Comparison of ENCODE assay signal across 15 cellular contexts in genomic region chr7:43481905-43482678, GRCh38.
A peak's percentile ranks its signal among the peaks of the same experiment; 100 is the strongest.
DNase-seq lines count a peak whose midpoint lies in the region; ATAC-seq, FAIRE-seq and TF ChIP-seq lines count a peak whose summit lies in the region.
"Had no signal": no experiment of that assay in that cellular context is flagged by ENCODE, and none has a peak within 500 bp of the region (broad histone marks: within the 10 kb centered on the region; RNA-seq: fewer than 3 reads in every experiment).

No MANE protein-coding gene starts in this region.

- FAIRE-seq in astrocyte (lab: Jason Lieb, UNC): no peak

- DNase-seq in NCI-H2171 treated with DMSO at 0.1 percent for 48 hours (lab: John Stamatoyannopoulos, UW): peak; percentile 33
- no peak for DNase-seq in NCI-H2171 (lab: John Stamatoyannopoulos, UW)
- peak; percentile 83 for DNase-seq in astrocyte (ENCODE audit: low read depth)
- DNase-seq in inferior parietal cortex (ENCODE audit: extremely low spot score): peak; percentile 50
- DNase-seq in smooth muscle cell (lab: John Stamatoyannopoulos, UW; ENCODE audit: unreplicated experiment): no peak
- DNase-seq in DMS153 treated with DMSO at 0.1 percent for 48 hours (lab: John Stamatoyannopoulos, UW; ENCODE audit: unreplicated experiment): no peak
- DNase-seq: colonic mucosa, NCI-H1092, NCI-H510A, T-cell had no signal

- H3K27ac Mint-ChIP-seq in astrocyte (ENCODE audit: unreplicated experiment): peak overlapping the region; percentile 17
- H3K27ac Mint-ChIP-seq: activated naive CD4-positive, alpha-beta T cell treated with anti-CD3 and anti-CD28 coated beads, Interleukin-2, amount 50 U/mL, for 72 hours; T-cell had no signal

- H3K4me3 Mint-ChIP-seq in astrocyte (ENCODE audit: unreplicated experiment): peak overlapping the region; percentile 65
- H3K4me3 Mint-ChIP-seq: T-cell had no signal

- H3K9me3 ChIP-seq in astrocyte (ENCODE audit: insufficient read depth, low read depth, low read length) (no peaks in the 10 kb centered on the region), smooth muscle cell (replicated peaks; ENCODE audit: low read depth) (no peaks in the 10 kb centered on the region)
- H3K9me3 ChIP-seq: colonic mucosa had no signal

- H2AFZ ChIP-seq in astrocyte (ENCODE audit: low read depth, low read length) (no peak overlapping the region), smooth muscle cell (ENCODE audit: low read depth) (no peak overlapping the region)
- H2AFZ ChIP-seq: parathyroid adenoma had no signal

- H3K4me3 ChIP-seq in astrocyte (ENCODE audit: insufficient read depth, low read depth, low read length) (no peak overlapping the region), smooth muscle cell (no peak overlapping the region)
- H3K4me3 ChIP-seq: colonic mucosa had no signal

- H3K27me3 ChIP-seq in astrocyte (ENCODE audit: insufficient read depth, low read length) (peaks cover 4% of the 10 kb centered on the region), smooth muscle cell (ENCODE audit: low read depth) (no peaks in the 10 kb centered on the region)
- H3K27me3 ChIP-seq: colonic mucosa had no signal

- H3K9ac ChIP-seq in astrocyte (ENCODE audit: low read length): no peak overlapping the region
- H3K9ac ChIP-seq in smooth muscle cell (ENCODE audit: low read depth): no peak overlapping the region
- H3K9ac ChIP-seq: parathyroid adenoma had no signal

- peaks cover 3% of the 10 kb centered on the region for H3K9me3 Mint-ChIP-seq in astrocyte (ENCODE audit: unreplicated experiment)
- H3K9me3 Mint-ChIP-seq: activated naive CD4-positive, alpha-beta T cell treated with anti-CD3 and anti-CD28 coated beads, Interleukin-2, amount 50 U/mL, for 72 hours; T-cell had no signal

- H3K4me1 ChIP-seq in astrocyte (ENCODE audit: insufficient read depth, low read length) (peaks cover 5% of the 10 kb centered on the region), smooth muscle cell (ENCODE audit: low read depth) (no peaks in the 10 kb centered on the region)
- H3K4me1 ChIP-seq: colonic mucosa had no signal

- no peak for ATAC-seq in GM21526 (IDR thresholded peaks at IDR 0.05; ENCODE audit: low FRiP score, unreplicated experiment)
- no peak for ATAC-seq in HG03175 (IDR thresholded peaks at IDR 0.05; ENCODE audit: unreplicated experiment)
- ATAC-seq: activated CD4-positive, CD25-positive, alpha-beta regulatory T cell treated with anti-CD3 and anti-CD28 coated beads, Interleukin-2, amount 50 U/mL, for 24 hours; activated naive CD4-positive, alpha-beta T cell treated with anti-CD3 and anti-CD28 coated beads, Interleukin-2, amount 50 U/mL, for 72 hours; T-cell had no signal

- no peaks in the 10 kb centered on the region for H3K27me3 Mint-ChIP-seq in astrocyte (ENCODE audit: low read depth, unreplicated experiment)

- H3K4me2 ChIP-seq in astrocyte (ENCODE audit: low read length) (peak overlapping the region; percentile 32), smooth muscle cell (no peak overlapping the region)

- no peaks in the 10 kb centered on the region for H3F3A ChIP-seq in smooth muscle cell (ENCODE audit: low read depth)

- TF ChIP-seq CTCF in astrocyte (IDR thresholded peaks at IDR 0.05; ENCODE audit: insufficient read depth, low read depth, low read length) (no peak), smooth muscle cell (IDR thresholded peaks at IDR 0.05; ENCODE audit: borderline replicate concordance, insufficient read depth, poor library complexity, severe bottlenecking) (no peak)

- H3K79me2 ChIP-seq in astrocyte (ENCODE audit: insufficient read depth, low read length) (no peaks in the 10 kb centered on the region), smooth muscle cell (ENCODE audit: low read depth) (no peaks in the 10 kb centered on the region)
- H3K79me2 ChIP-seq: parathyroid adenoma had no signal

- WGBS in smooth muscle cell (ENCODE audit: low lambda C conversion rate): 70% methylated on average over 8 of the region's 8 CpGs

- H3K27ac ChIP-seq in astrocyte (ENCODE audit: low read depth, low read length) (no peak overlapping the region), smooth muscle cell (ENCODE audit: low read depth) (peak overlapping the region; percentile 11)
- H3K27ac ChIP-seq: colonic mucosa, parathyroid adenoma had no signal

- H3K36me3 Mint-ChIP-seq in astrocyte (ENCODE audit: low read depth, unreplicated experiment): no peaks in the 10 kb centered on the region
- H3K36me3 Mint-ChIP-seq: activated naive CD4-positive, alpha-beta T cell treated with anti-CD3 and anti-CD28 coated beads, Interleukin-2, amount 50 U/mL, for 72 hours; T-cell had no signal

- H4K20me1 ChIP-seq in astrocyte (ENCODE audit: insufficient read depth, low read length) (no peaks in the 10 kb centered on the region), smooth muscle cell (ENCODE audit: low read depth) (no peaks in the 10 kb centered on the region)

- no peaks in the 10 kb centered on the region for H3K36me3 ChIP-seq in astrocyte (ENCODE audit: insufficient read depth, low read length)
- no peaks in the 10 kb centered on the region for H3K36me3 ChIP-seq in smooth muscle cell (ENCODE audit: low read depth)
- H3K36me3 ChIP-seq: colonic mucosa had no signal

- H3K4me1 Mint-ChIP-seq in astrocyte (ENCODE audit: low read depth, unreplicated experiment): peaks cover 22% of the 10 kb centered on the region

Comparison
In these comparisons a context has a peak if more than half of its experiments do, and no peak if none do; other contexts are left out.
1. DNase-seq: peak in NCI-H2171 treated with DMSO at 0.1 percent for 48 hours (single experiment), astrocyte (single experiment) and inferior parietal cortex (single experiment); none in NCI-H2171 (single experiment), smooth muscle cell (single experiment) and DMS153 treated with DMSO at 0.1 percent for 48 hours (single experiment).